Comparison of ENCODE assay signal across 8 cellular contexts in the genomic region with DNA sequence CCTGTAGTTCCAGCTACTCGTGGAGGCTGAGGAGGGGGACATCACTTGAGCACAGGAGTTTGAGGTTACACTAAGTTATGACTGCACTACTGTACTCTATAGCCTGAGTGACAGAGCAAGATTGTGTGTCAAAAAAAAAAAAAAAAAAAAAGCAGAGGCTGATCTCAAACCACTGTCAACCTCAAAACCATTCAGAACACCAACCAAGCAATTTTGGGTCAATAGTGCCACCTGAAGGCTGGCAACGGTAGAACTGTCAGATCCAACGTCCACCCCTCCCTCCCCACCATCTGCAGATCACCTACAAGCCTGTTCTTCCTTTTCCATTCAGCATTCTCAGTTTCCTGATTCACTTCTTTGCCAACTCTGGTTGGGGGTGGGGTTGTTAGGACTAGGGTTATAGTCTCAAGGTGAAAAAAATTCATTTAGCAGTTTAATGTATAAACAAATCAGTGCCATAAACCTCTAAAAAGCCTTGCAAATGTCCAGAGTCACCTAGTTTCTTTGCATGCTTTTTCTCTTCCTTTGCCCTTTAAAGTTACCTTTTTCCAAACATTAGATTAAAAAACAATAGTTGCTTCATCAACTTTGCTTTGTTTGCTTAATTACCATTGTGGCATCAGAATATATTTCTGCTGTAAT. TPM values are rescaled to one million over a fixed set of nuclear protein-coding genes. Genes with fewer than 3 reads are reported as not detected.
DNase-seq lines count a peak whose midpoint lies in the region; ATAC-seq and TF ChIP-seq lines count a peak whose summit lies in the region.

No MANE protein-coding gene starts in this region.

- in situ Hi-C loops in gastrocnemius medialis (cut with MboI; ENCODE audit: low sequenced_read_pairs in 4 of 4), result loop anchor here (5.0 to 25.0 kb wide), 6 partner anchors 200 to 725 kb away; a partner anchor contains a TSS

- TF ChIP-seq POLR2A in gastrocnemius medialis (IDR thresholded peaks at IDR 0.05), result no peak

- no peak overlapping the region for H3K27ac ChIP-seq in gastrocnemius medialis

- no peaks in the 10 kb centered on the region for H4K20me1 ChIP-seq in Loucy (ENCODE audit: insufficient read depth, low read length, poor library complexity, severe bottlenecking)

- no peak overlapping the region for H3K9ac ChIP-seq in Loucy (ENCODE audit: low read depth, low read length, poor library complexity, severe bottlenecking)

- ATAC-seq in GM19467 (IDR thresholded peaks at IDR 0.05; ENCODE audit: unreplicated experiment) (peak; percentile 33), SK-N-SH treated with all-trans-retinoic acid at 6 μM for 48 hours (peak; percentile 24; the same call in 2 of the 3 replicates), gastrocnemius medialis (no peak), HG03521 (IDR thresholded peaks at IDR 0.05; ENCODE audit: unreplicated experiment) (no peak)

- H2AFZ ChIP-seq in Loucy (ENCODE audit: low read length), result no peak overlapping the region

- no peaks in the 10 kb centered on the region for H3F3A ChIP-seq in Loucy (ENCODE audit: low read depth)

- H3K27me3 ChIP-seq in Loucy (ENCODE audit: insufficient read depth, low read length, poor library complexity, severe bottlenecking) (peaks cover 15% of the 10 kb centered on the region), gastrocnemius medialis (peaks cover 0 to 4% (median 0%) of the 10 kb centered on the region in 3 donors)

- no peaks in the 10 kb centered on the region for H3K9me2 ChIP-seq in Loucy (replicated peaks; ENCODE audit: low read depth, low read length)

- peak overlapping the region; percentile 21 for H3K4me2 ChIP-seq in Loucy (ENCODE audit: low read depth, low read length, poor library complexity, severe bottlenecking)

- H3K4me3 ChIP-seq in Loucy (ENCODE audit: low read length, poor library complexity, severe bottlenecking) (no peak overlapping the region), gastrocnemius medialis (no peak overlapping the region)

- DNase-seq in COR-L47 (lab: John Stamatoyannopoulos, UW) (peak; percentile 70), head of caudate nucleus (peak; percentile 24 to 80 (median 64)), gastrocnemius medialis (peak; percentile 7 to 49)
- DNase-seq in activated naive CD4-positive, alpha-beta T cell treated with anti-CD3 and anti-CD28 coated beads, Interleukin-2, amount 50 U/mL, for 16 hours, result peak; percentile 76

- peaks cover 19% of the 10 kb centered on the region for H3K4me1 ChIP-seq in Loucy (ENCODE audit: insufficient read depth, low read length, poor library complexity, severe bottlenecking)
- H3K4me1 ChIP-seq in gastrocnemius medialis, result peaks cover 14 to 18% of the 10 kb centered on the region in 2 donors

- H3K36me3 ChIP-seq in Loucy (ENCODE audit: insufficient read depth, low read length) (no peaks in the 10 kb centered on the region), gastrocnemius medialis (peaks cover 5 to 27% of the 10 kb centered on the region in 2 donors)

- no peaks in the 10 kb centered on the region for H3K9me3 ChIP-seq in Loucy (ENCODE audit: insufficient read depth, low read depth, low read length)
- no peaks in the 10 kb centered on the region for H3K9me3 ChIP-seq in gastrocnemius medialis

- peak; percentile 67 for TF ChIP-seq CTCF in Loucy (conservative IDR thresholded peaks at IDR 0.05; ENCODE audit: low read length)
- TF ChIP-seq CTCF in gastrocnemius medialis (IDR thresholded peaks at IDR 0.05 in 4 of 5, conservative IDR thresholded peaks at IDR 0.05 in 1 of 5), result peak in 4 of 5 experiments; percentile 36 to 51 (median 44)

- intact Hi-C loops in head of caudate nucleus (cut with DNase I) (loop anchor here (5.0 to 10.0 kb wide), 3 partner anchors 87 to 337 kb away; a partner anchor contains a TSS), gastrocnemius medialis (cut with DNase I; ENCODE audit: low total_unique reads) (loop anchor here (5.0 kb wide), 3 partner anchors 335 to 535 kb away; a partner anchor contains a TSS)

- peaks cover 15% of the 10 kb centered on the region for H3K79me2 ChIP-seq in Loucy (ENCODE audit: insufficient read depth, low read length)

TF ChIP-seq in SK-N-SH treated with all-trans-retinoic acid at 6 μM for 48 hours, 23 proteins besides CTCF, POLR2A, EP300 and RAD21:
- TF ChIP-seq, protein P1, sequence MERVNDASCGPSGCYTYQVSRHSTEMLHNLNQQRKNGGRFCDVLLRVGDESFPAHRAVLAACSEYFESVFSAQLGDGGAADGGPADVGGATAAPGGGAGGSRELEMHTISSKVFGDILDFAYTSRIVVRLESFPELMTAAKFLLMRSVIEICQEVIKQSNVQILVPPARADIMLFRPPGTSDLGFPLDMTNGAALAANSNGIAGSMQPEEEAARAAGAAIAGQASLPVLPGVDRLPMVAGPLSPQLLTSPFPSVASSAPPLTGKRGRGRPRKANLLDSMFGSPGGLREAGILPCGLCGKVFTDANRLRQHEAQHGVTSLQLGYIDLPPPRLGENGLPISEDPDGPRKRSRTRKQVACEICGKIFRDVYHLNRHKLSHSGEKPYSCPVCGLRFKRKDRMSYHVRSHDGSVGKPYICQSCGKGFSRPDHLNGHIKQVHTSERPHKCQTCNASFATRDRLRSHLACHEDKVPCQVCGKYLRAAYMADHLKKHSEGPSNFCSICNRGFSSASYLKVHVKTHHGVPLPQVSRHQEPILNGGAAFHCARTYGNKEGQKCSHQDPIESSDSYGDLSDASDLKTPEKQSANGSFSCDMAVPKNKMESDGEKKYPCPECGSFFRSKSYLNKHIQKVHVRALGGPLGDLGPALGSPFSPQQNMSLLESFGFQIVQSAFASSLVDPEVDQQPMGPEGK (CRISPR knock-in tag; IDR thresholded peaks at IDR 0.05; ENCODE audit: borderline replicate concordance), result no peak
- TF ChIP-seq BACH2 (CRISPR knock-in tag; IDR thresholded peaks at IDR 0.05; ENCODE audit: borderline replicate concordance) (no peak), TOX (CRISPR knock-in tag; IDR thresholded peaks at IDR 0.05; ENCODE audit: borderline replicate concordance) (no peak), ZNF70 (CRISPR knock-in tag; IDR thresholded peaks at IDR 0.05) (no peak)
- TF ChIP-seq, protein P2, sequence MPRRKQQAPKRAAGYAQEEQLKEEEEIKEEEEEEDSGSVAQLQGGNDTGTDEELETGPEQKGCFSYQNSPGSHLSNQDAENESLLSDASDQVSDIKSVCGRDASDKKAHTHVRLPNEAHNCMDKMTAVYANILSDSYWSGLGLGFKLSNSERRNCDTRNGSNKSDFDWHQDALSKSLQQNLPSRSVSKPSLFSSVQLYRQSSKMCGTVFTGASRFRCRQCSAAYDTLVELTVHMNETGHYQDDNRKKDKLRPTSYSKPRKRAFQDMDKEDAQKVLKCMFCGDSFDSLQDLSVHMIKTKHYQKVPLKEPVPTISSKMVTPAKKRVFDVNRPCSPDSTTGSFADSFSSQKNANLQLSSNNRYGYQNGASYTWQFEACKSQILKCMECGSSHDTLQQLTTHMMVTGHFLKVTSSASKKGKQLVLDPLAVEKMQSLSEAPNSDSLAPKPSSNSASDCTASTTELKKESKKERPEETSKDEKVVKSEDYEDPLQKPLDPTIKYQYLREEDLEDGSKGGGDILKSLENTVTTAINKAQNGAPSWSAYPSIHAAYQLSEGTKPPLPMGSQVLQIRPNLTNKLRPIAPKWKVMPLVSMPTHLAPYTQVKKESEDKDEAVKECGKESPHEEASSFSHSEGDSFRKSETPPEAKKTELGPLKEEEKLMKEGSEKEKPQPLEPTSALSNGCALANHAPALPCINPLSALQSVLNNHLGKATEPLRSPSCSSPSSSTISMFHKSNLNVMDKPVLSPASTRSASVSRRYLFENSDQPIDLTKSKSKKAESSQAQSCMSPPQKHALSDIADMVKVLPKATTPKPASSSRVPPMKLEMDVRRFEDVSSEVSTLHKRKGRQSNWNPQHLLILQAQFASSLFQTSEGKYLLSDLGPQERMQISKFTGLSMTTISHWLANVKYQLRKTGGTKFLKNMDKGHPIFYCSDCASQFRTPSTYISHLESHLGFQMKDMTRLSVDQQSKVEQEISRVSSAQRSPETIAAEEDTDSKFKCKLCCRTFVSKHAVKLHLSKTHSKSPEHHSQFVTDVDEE (CRISPR knock-in tag; IDR thresholded peaks at IDR 0.05), result no peak

RNA-seq across cellular contexts. Expression of a gene that starts 2.6 kb away (rescaled TPM):
- 10 to 100 TPM; 23.4 to 60.1 (median 40.8) TPM for total RNA-seq in gastrocnemius medialis

Comparison
In these comparisons a context has a peak if more than half of its experiments do, and no peak if none do; other contexts are left out.
1. ATAC-seq: peak in GM19467 (single experiment) and SK-N-SH treated with all-trans-retinoic acid at 6 μM for 48 hours (single experiment); none in gastrocnemius medialis (0 of 2) and HG03521 (single experiment).
2. Peak in every context shown above with its lines, with median percentiles within 50 percentile points of each other: DNase-seq.